8 cellular contexts compared by ENCODE assay signal in the genomic region with DNA sequence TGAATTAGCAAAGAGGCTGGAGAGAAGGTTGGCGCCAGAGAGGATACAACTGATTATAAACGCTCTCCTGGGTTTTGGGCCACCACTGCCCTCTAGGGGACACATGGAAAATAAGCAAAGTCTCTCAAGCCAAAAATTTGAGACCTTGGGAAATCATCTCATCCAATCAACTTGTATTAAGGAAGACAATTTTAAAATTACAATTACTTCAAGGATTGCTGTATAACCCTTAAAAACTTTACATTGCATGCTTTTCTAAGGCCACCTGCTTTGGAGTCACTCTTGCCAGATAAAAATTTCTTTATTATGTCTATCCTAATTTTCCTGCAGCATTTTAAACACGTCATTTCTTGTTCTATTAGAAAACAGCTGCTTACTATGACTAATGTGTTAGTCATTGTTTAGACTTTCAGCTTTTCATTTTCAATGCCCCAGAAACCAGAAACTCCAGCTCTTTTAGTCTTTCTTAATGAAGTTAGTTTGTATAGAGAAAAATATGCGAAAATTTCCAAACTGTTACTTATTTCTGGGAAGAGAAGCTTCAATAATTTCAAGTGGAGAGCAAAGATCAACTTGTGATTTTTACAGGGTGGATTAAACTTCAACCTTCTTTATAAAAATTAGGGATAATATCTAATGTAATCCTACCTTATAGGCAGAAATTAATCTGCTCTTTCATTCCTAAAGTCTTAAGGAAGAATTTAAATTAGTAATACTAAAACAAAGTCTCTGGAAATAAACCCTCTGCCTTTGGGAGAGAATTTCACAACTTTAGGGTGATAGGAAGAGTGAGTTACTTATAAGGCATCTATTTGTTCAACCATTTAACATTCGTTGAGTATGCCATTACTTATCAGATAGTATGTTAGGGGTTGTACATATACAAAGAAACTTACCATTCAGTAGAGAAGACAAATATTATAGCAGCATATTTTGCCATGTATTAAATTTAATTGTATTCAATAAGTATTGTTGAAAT. TPM values are rescaled to one million over a fixed set of nuclear protein-coding genes. Genes with fewer than 3 reads are reported as not detected.
DNase-seq lines count a peak whose midpoint lies in the region; ATAC-seq, FAIRE-seq and TF ChIP-seq lines count a peak whose summit lies in the region.

No MANE protein-coding gene starts in this region.

- TF ChIP-seq CTCF in GM10248 (IDR thresholded peaks at IDR 0.05; ENCODE audit: control extremely low read depth, extremely low read depth, low read depth, missing control alignments), result peak; percentile 67
- peak; percentile 71 for TF ChIP-seq CTCF in OCI-LY3 (IDR thresholded peaks at IDR 0.05; ENCODE audit: low read depth, low read length)
- TF ChIP-seq CTCF in glutamatergic neuron (IDR thresholded peaks at IDR 0.05; ENCODE audit: partially characterized antibody, unreplicated experiment), result peak; percentile 80
- TF ChIP-seq CTCF in osteocyte (IDR thresholded peaks at IDR 0.05), result peak; percentile 88

- peak overlapping the region; percentile 71 for H3K4me2 ChIP-seq in OCI-LY3 (ENCODE audit: low read length)

- no peaks in the 10 kb centered on the region for H3K36me3 Mint-ChIP-seq in activated naive CD8-positive, alpha-beta T cell treated with anti-CD3 and anti-CD28 coated beads, Interleukin-2, amount 10 ng/mL, durations not matched to agents 7 days and 5 days
- no peaks in the 10 kb centered on the region for H3K36me3 Mint-ChIP-seq in glutamatergic neuron (ENCODE audit: unreplicated experiment)
- H3K36me3 Mint-ChIP-seq in osteocyte (ENCODE audit: unreplicated experiment), result no peaks in the 10 kb centered on the region

- peak overlapping the region; percentile 34; the same call in 1 of the 2 replicates for H3K4me3 ChIP-seq in OCI-LY3 (ENCODE audit: low read length)

- H3K36me3 ChIP-seq in OCI-LY3 (replicated peaks; ENCODE audit: low read depth, low read length), result no peaks in the 10 kb centered on the region

- H3K27me3 Mint-ChIP-seq in activated naive CD8-positive, alpha-beta T cell treated with anti-CD3 and anti-CD28 coated beads, Interleukin-2, amount 10 ng/mL, durations not matched to agents 7 days and 5 days, result peaks cover 9% of the 10 kb centered on the region
- H3K27me3 Mint-ChIP-seq in glutamatergic neuron (ENCODE audit: unreplicated experiment) (no peaks in the 10 kb centered on the region), osteocyte (ENCODE audit: unreplicated experiment) (no peaks in the 10 kb centered on the region)

- no peak overlapping the region for H3K4me3 Mint-ChIP-seq in activated naive CD8-positive, alpha-beta T cell treated with anti-CD3 and anti-CD28 coated beads, Interleukin-2, amount 10 ng/mL, durations not matched to agents 7 days and 5 days
- no peak overlapping the region for H3K4me3 Mint-ChIP-seq in glutamatergic neuron (ENCODE audit: unreplicated experiment)
- H3K4me3 Mint-ChIP-seq in osteocyte (ENCODE audit: unreplicated experiment), result peak overlapping the region; percentile 20

- peak; percentile 95 for FAIRE-seq in A204.1 (lab: Jason Lieb, UNC)

- no peak overlapping the region for H3K9ac ChIP-seq in OCI-LY3 (ENCODE audit: low read length)

- H3K79me2 ChIP-seq in OCI-LY3 (ENCODE audit: low read length), result no peaks in the 10 kb centered on the region

- H3K27ac ChIP-seq in OCI-LY3 (ENCODE audit: low read length), result no peak overlapping the region

- peaks cover 8% of the 10 kb centered on the region for H3K4me1 Mint-ChIP-seq in activated naive CD8-positive, alpha-beta T cell treated with anti-CD3 and anti-CD28 coated beads, Interleukin-2, amount 10 ng/mL, durations not matched to agents 7 days and 5 days
- H3K4me1 Mint-ChIP-seq in glutamatergic neuron (ENCODE audit: low read depth, unreplicated experiment), result peaks cover 1% of the 10 kb centered on the region
- peaks cover 31% of the 10 kb centered on the region for H3K4me1 Mint-ChIP-seq in osteocyte (ENCODE audit: unreplicated experiment)

- no peaks in the 10 kb centered on the region for H3K27me3 ChIP-seq in OCI-LY3 (ENCODE audit: low read depth, low read length)

- CTCF ChIA-PET in GM10248 (lab: Yijun Ruan, JAX), result interaction anchor here (0.8 to 1.4 kb wide), 6 partner anchors 14 to 192 kb away, joined by 3 to 10 read pairs (median 4); no protein-coding TSS in a partner anchor

- peak overlapping the region; percentile 74 for H2AFZ ChIP-seq in OCI-LY3 (ENCODE audit: low read depth, low read length)

- POLR2A ChIA-PET in GM10248 (lab: Yijun Ruan, JAX), result no interaction called here
- POLR2A ChIA-PET in activated naive CD8-positive, alpha-beta T cell treated with anti-CD3 and anti-CD28 coated beads, Interleukin-2, amount 10 ng/mL, durations not matched to agents 7 days and 5 days (lab: Charles Lee), result no interaction called here

- H3K9me3 Mint-ChIP-seq in activated naive CD8-positive, alpha-beta T cell treated with anti-CD3 and anti-CD28 coated beads, Interleukin-2, amount 10 ng/mL, durations not matched to agents 7 days and 5 days, result no peaks in the 10 kb centered on the region
- H3K9me3 Mint-ChIP-seq in glutamatergic neuron (ENCODE audit: unreplicated experiment) (no peaks in the 10 kb centered on the region), osteocyte (ENCODE audit: unreplicated experiment) (no peaks in the 10 kb centered on the region)

- no peaks in the 10 kb centered on the region for H4K20me1 ChIP-seq in OCI-LY3 (ENCODE audit: insufficient read depth, low read length)

- DNase-seq in GM10248 (ENCODE audit: extremely low spot score) (peak; percentile 27), glutamatergic neuron (peak; percentile 65), osteocyte (ENCODE audit: extremely low spot score, unreplicated experiment) (peak; percentile 86)
- peak; percentile 36 for DNase-seq in activated naive CD8-positive, alpha-beta T cell treated with anti-CD3 and anti-CD28 coated beads, Interleukin-2, amount 10 ng/mL, durations not matched to agents 7 days and 5 days

- H3K27ac Mint-ChIP-seq in activated naive CD8-positive, alpha-beta T cell treated with anti-CD3 and anti-CD28 coated beads, Interleukin-2, amount 10 ng/mL, durations not matched to agents 7 days and 5 days, result no peak overlapping the region
- H3K27ac Mint-ChIP-seq in glutamatergic neuron (ENCODE audit: unreplicated experiment), result no peak overlapping the region
- H3K27ac Mint-ChIP-seq in osteocyte (ENCODE audit: unreplicated experiment), result peak overlapping the region; percentile 85

- peaks cover 25% of the 10 kb centered on the region for H3K4me1 ChIP-seq in OCI-LY3 (ENCODE audit: low read length)

- H3K9me3 ChIP-seq in OCI-LY3 (ENCODE audit: insufficient read depth, low read length), result no peaks in the 10 kb centered on the region

- ATAC-seq in HG03442 (IDR thresholded peaks at IDR 0.05; ENCODE audit: unreplicated experiment), result peak; percentile 54
- ATAC-seq in activated naive CD8-positive, alpha-beta T cell treated with anti-CD3 and anti-CD28 coated beads, Interleukin-2, amount 10 ng/mL, durations not matched to agents 7 days and 5 days (ENCODE audit: low read depth), result no peak
- ATAC-seq in GM18858 (IDR thresholded peaks at IDR 0.05; ENCODE audit: unreplicated experiment), result no peak

RNA-seq across cellular contexts. Expression of a gene that starts 20.6 kb away (rescaled TPM):
- total RNA-seq in activated naive CD8-positive, alpha-beta T cell treated with anti-CD3 and anti-CD28 coated beads, Interleukin-2, amount 10 ng/mL, durations not matched to agents 7 days and 5 days, result not detected
- total RNA-seq in glutamatergic neuron (ENCODE audit: unreplicated experiment), result 14.4 TPM
- 16.0 and 17.2 TPM in 2 replicates for total RNA-seq in osteocyte

Comparison
In these comparisons a context has a peak if more than half of its experiments do, and no peak if none do; other contexts are left out.
1. DNase-seq: peak in every context shown above with its lines; median percentile 86 in osteocyte; 65 in glutamatergic neuron; 36 in activated naive CD8-positive, alpha-beta T cell treated with anti-CD3 and anti-CD28 coated beads, Interleukin-2, amount 10 ng/mL, durations not matched to agents 7 days and 5 days; 27 in GM10248.
2. RNA of a gene that starts 20.6 kb away (total RNA-seq): 16.0 to 17.2 TPM in osteocyte and 14.4 TPM in glutamatergic neuron (single experiment); not detected in activated naive CD8-positive, alpha-beta T cell treated with anti-CD3 and anti-CD28 coated beads, Interleukin-2, amount 10 ng/mL, durations not matched to agents 7 days and 5 days; every median in the first group is over 10 times any median in the second.
3. Peak in every context shown above with its lines, with median percentiles within 50 percentile points of each other: CTCF ChIP-seq.